18 cellular contexts compared by ENCODE assay signal in genomic region chr16:57190136-57190535, GRCh38. TPM values are rescaled to one million over a fixed set of nuclear protein-coding genes. Genes with fewer than 3 reads are reported as not detected.
DNase-seq lines count a peak whose midpoint lies in the region; ATAC-seq and TF ChIP-seq lines count a peak whose summit lies in the region.
"Had no signal": no experiment of that assay in that cellular context is flagged by ENCODE, and none has a peak within 500 bp of the region (broad histone marks: within the 10 kb centered on the region; RNA-seq: fewer than 3 reads in every experiment).

No MANE protein-coding gene starts in this region.

- H2AFZ ChIP-seq in PC-9 (no peak overlapping the region), trophoblast cell (ENCODE audit: insufficient read depth, low read length, poor library complexity) (no peak overlapping the region)

- H3K4me1 ChIP-seq in PC-9 (replicated peaks; ENCODE audit: insufficient read depth), result peaks cover 67% of the 10 kb centered on the region
- H3K4me1 ChIP-seq in trophoblast cell (ENCODE audit: control insufficient read depth in 1 of 2, insufficient read depth in 2 of 2, low read length in 2 of 2), result peaks cover 5 to 9% of the 10 kb centered on the region in 2 experiments

- H2BK12ac ChIP-seq in trophoblast cell (ENCODE audit: low read length), result no peak overlapping the region

- H3K27me3 ChIP-seq in PC-9 (ENCODE audit: insufficient read depth, low read depth), result no peaks in the 10 kb centered on the region
- H3K27me3 ChIP-seq in trophoblast cell (ENCODE audit: insufficient read depth, low read length), result no peaks in the 10 kb centered on the region
- H3K27me3 ChIP-seq: Peyer's patch had no signal

- no TSS peak for BruUV-seq in PC-9 (replicated peaks; lab: Mats Ljungman, UMichigan)

- no peaks in the 10 kb centered on the region for H3K9me2 ChIP-seq in PC-9 (ENCODE audit: insufficient read depth)

- H3K9ac ChIP-seq in trophoblast cell (ENCODE audit: low read length), result no peak overlapping the region

- H3K4me2 ChIP-seq in PC-9 (no peak overlapping the region), trophoblast cell (ENCODE audit: low read length) (no peak overlapping the region)

- DNase-seq in ELR (ENCODE audit: low read depth) (peak; percentile 8), PC-9 (no peak), coronary artery (ENCODE audit: low spot score) (no peak), trophoblast cell (no peak), epidermal melanocyte (ENCODE audit: insufficient read length, low spot score) (no peak), midbrain (lab: John Stamatoyannopoulos, UW) (no peak)
- no peak for DNase-seq in stimulated activated CD8-positive, alpha-beta memory T cell treated with anti-CD3 and anti-CD28 coated beads, Interleukin-4, amount 100 ng/mL, for 48 hours
- DNase-seq: CD8-positive, alpha-beta T cell; KG1; MM.1S; NCI-H187 treated with DMSO at 0.1 percent for 48 hours; NCI-H446 treated with DMSO at 0.1 percent for 48 hours; NCI-H748 treated with DMSO at 0.1 percent for 48 hours; Peyer's patch; SHP77 treated with DMSO at 0.1 percent for 48 hours had no signal

- H3K4me3 ChIP-seq in PC-9 (no peak overlapping the region), coronary artery (peak overlapping the region; percentile 24), trophoblast cell (ENCODE audit: low read depth, low read length) (no peak overlapping the region)
- H3K4me3 ChIP-seq: Peyer's patch had no signal

- H3K9me3 ChIP-seq in PC-9 (ENCODE audit: insufficient read depth, low read depth), result no peaks in the 10 kb centered on the region
- no peaks in the 10 kb centered on the region for H3K9me3 ChIP-seq in trophoblast cell (ENCODE audit: insufficient read depth, low read depth, low read length)
- H3K9me3 ChIP-seq: Peyer's patch had no signal

- H4K12ac ChIP-seq in trophoblast cell (ENCODE audit: low read depth, low read length), result no peak overlapping the region

- no peak overlapping the region for H4K8ac ChIP-seq in trophoblast cell (ENCODE audit: low read depth, low read length)

- POLR2A ChIA-PET in PC-9 (lab: Charles Lee; ENCODE audit: unreplicated experiment), result interaction anchor here (0.6 kb wide), 1 partner anchor 9 kb away, joined by 4 read pairs; no protein-coding TSS in a partner anchor

- H4K20me1 ChIP-seq in PC-9 (ENCODE audit: insufficient read depth), result no peaks in the 10 kb centered on the region

- H2AK5ac ChIP-seq in trophoblast cell (ENCODE audit: low read length), result no peak overlapping the region

- no peak overlapping the region for H3K18ac ChIP-seq in trophoblast cell (ENCODE audit: low read length)

- TF ChIP-seq CTCF in PC-9 (conservative IDR thresholded peaks at IDR 0.05) (no peak), coronary artery (IDR thresholded peaks at IDR 0.05) (no peak)

- H3K4ac ChIP-seq in trophoblast cell (ENCODE audit: low read depth, low read length), result peak overlapping the region; percentile 87

- no peak overlapping the region for H3K23ac ChIP-seq in trophoblast cell (ENCODE audit: low read length)

- intact Hi-C loops in PC-9 (cut with micrococcal nuclease; ENCODE audit: unreplicated experiment), result no loop called here

- peaks cover 40% of the 10 kb centered on the region for H3F3A ChIP-seq in PC-9 (ENCODE audit: insufficient read depth, low read depth)

- H2BK120ac ChIP-seq in trophoblast cell (ENCODE audit: insufficient read depth, low read length, poor library complexity), result no peak overlapping the region

- peaks cover 18% of the 10 kb centered on the region for H3K79me1 ChIP-seq in trophoblast cell (ENCODE audit: low read length)

- no peak overlapping the region for H4K91ac ChIP-seq in trophoblast cell (ENCODE audit: low read depth, low read length)

- ATAC-seq in HG03354 (IDR thresholded peaks at IDR 0.05; ENCODE audit: poor library complexity, severe bottlenecking, unreplicated experiment), result no peak
- ATAC-seq: CD8-positive, alpha-beta T cell; HCT116 had no signal

- H3K79me2 ChIP-seq in PC-9 (ENCODE audit: low read depth) (peaks cover 88% of the 10 kb centered on the region), trophoblast cell (ENCODE audit: control insufficient read depth, insufficient read depth, low read length, poor library complexity) (peaks cover 18% of the 10 kb centered on the region)

- no peak overlapping the region for H3K14ac ChIP-seq in trophoblast cell (ENCODE audit: low read length)

- H3K36me3 ChIP-seq in PC-9 (ENCODE audit: low read depth) (no peaks in the 10 kb centered on the region), trophoblast cell (ENCODE audit: control insufficient read depth in 1 of 2, insufficient read depth in 2 of 2, low read length in 2 of 2) (peaks cover 3 to 5% of the 10 kb centered on the region in 2 experiments)
- H3K36me3 ChIP-seq: Peyer's patch had no signal

- CTCF ChIA-PET in PC-9 (lab: Charles Lee), result no interaction called here

- H3K27ac ChIP-seq in PC-9 (peak overlapping the region; percentile 41; the same call in 1 of the 2 replicates), coronary artery (peak overlapping the region in 1 of 2 donors; percentile 33), trophoblast cell (ENCODE audit: low read depth, low read length) (no peak overlapping the region)
- H3K27ac ChIP-seq: HL-60, Peyer's patch had no signal

- WGBS in trophoblast cell (ENCODE audit: extremely low coverage, insufficient coverage, insufficient read length), result no CpG with 5 or more reads among the region's 2 CpGs

- H2BK5ac ChIP-seq in trophoblast cell (ENCODE audit: low read depth, low read length, poor library complexity), result no peak overlapping the region

RNA-seq across cellular contexts. Expression of gene RSPRY1, which starts 4.0 kb away (rescaled TPM):
- 26.2 and 26.3 TPM in 2 replicates for total RNA-seq in PC-9 (2021)
- 46.5 and 46.7 TPM in 2 replicates for polyA plus RNA-seq in trophoblast cell (2013)

RNA-seq across cellular contexts. Expression of gene PSME3IP1, which starts 4.3 kb away (rescaled TPM):
- total RNA-seq in PC-9 (2021), result 92.4 and 121 TPM in 2 replicates
- 75.9 and 77.8 TPM in 2 replicates for polyA plus RNA-seq in trophoblast cell (2013)

RNA-seq across cellular contexts. Expression of gene ARL2BP, which starts 54.9 kb away (rescaled TPM):
- total RNA-seq in PC-9 (2021), result 19.8 and 23.6 TPM in 2 replicates
- 26.3 and 26.9 TPM in 2 replicates for polyA plus RNA-seq in trophoblast cell (2013)
